ENCODE assay signal across 19 cellular contexts in genomic region chr17:81490599-81490992, GRCh38. TPM values are rescaled to one million over a fixed set of nuclear protein-coding genes. Genes with fewer than 3 reads are reported as not detected.
DNase-seq lines count a peak whose midpoint lies in the region; ATAC-seq, FAIRE-seq and TF ChIP-seq lines count a peak whose summit lies in the region.
"Had no signal": no experiment of that assay in that cellular context is flagged by ENCODE, and none has a peak within 500 bp of the region (broad histone marks: within the 10 kb centered on the region; RNA-seq: fewer than 3 reads in every experiment).

No MANE protein-coding gene starts in this region.

- H3K27me3 Mint-ChIP-seq in GM23338 (ENCODE audit: insufficient read depth, low read depth, poor library complexity), result peaks cover 45% of the 10 kb centered on the region
- peaks cover 4% of the 10 kb centered on the region for H3K27me3 Mint-ChIP-seq in activated T-helper 2 cell treated with anti-CD3 and anti-CD28 coated beads, Interferon-gamma antibody, Interleukin-2, Interleukin-4, amounts not matched to agents 10 μg/mL and 5 μg/mL and 100 μg/mL, durations not matched to agents 14 hours and 24 hours and 36 hours (ENCODE audit: low read depth)
- peaks cover 25% of the 10 kb centered on the region for H3K27me3 Mint-ChIP-seq in nephron (ENCODE audit: low read depth)

- H3K4me3 Mint-ChIP-seq in GM23338 (peak overlapping the region; percentile 34; the same call in 1 of the 3 replicates), nephron (peak overlapping the region; percentile 34 to 50 (median 40))
- H3K4me3 Mint-ChIP-seq in activated T-helper 2 cell treated with anti-CD3 and anti-CD28 coated beads, Interferon-gamma antibody, Interleukin-2, Interleukin-4, amounts not matched to agents 10 μg/mL and 5 μg/mL and 100 μg/mL, durations not matched to agents 14 hours and 24 hours and 36 hours (ENCODE audit: low read depth), result peak overlapping the region; percentile 42

- H3K9me3 Mint-ChIP-seq in GM23338, result no peaks in the 10 kb centered on the region
- no peaks in the 10 kb centered on the region for H3K9me3 Mint-ChIP-seq in activated T-helper 2 cell treated with anti-CD3 and anti-CD28 coated beads, Interferon-gamma antibody, Interleukin-2, Interleukin-4, amounts not matched to agents 10 μg/mL and 5 μg/mL and 100 μg/mL, durations not matched to agents 14 hours and 24 hours and 36 hours
- no peaks in the 10 kb centered on the region for H3K9me3 Mint-ChIP-seq in nephron
- H3K9me3 Mint-ChIP-seq: IgD-negative memory B cell had no signal

- no peaks in the 10 kb centered on the region for H3K9me2 ChIP-seq in GM23338 (ENCODE audit: insufficient read depth)
- H3K9me2 ChIP-seq: SK-N-SH had no signal

- peak overlapping the region; percentile 48 for H3K4me2 ChIP-seq in A549
- peak overlapping the region; percentile 78 for H3K4me2 ChIP-seq in GM23338
- H3K4me2 ChIP-seq: SK-N-SH had no signal

- TF ChIP-seq CTCF in A549 (IDR thresholded peaks at IDR 0.05) (no peak), GM23338 (conservative IDR thresholded peaks at IDR 0.05; ENCODE audit: low read depth in 2 of 2) (no peak), nephron (IDR thresholded peaks at IDR 0.05; ENCODE audit: unreplicated experiment in 3 of 3) (no peak)

- H3F3A ChIP-seq in GM23338 (replicated peaks; ENCODE audit: low read depth), result peaks cover 4% of the 10 kb centered on the region

- WGBS in A549 (ENCODE audit: missing lambda C conversion rate), result 50% methylated on average over 7 of the region's 7 CpGs

- POLR2A ChIA-PET in A549 (lab: Yijun Ruan, JAX), result interaction anchor here (1.2 to 1.4 kb wide), 2 partner anchors 76 to 181 kb away, joined by 3 to 4 read pairs; no protein-coding TSS in a partner anchor

- H3K36me3 ChIP-seq in GM23338 (ENCODE audit: insufficient read depth), result no peaks in the 10 kb centered on the region
- no peaks in the 10 kb centered on the region for H3K36me3 ChIP-seq in H7 (replicated peaks; ENCODE audit: control insufficient read depth, insufficient read depth, low read length)

- TF ChIP-seq RAD21 in A549 (conservative IDR thresholded peaks at IDR 0.05 in 1 of 2, IDR thresholded peaks at IDR 0.05 in 1 of 2), result no peak

- H4K20me1 ChIP-seq in GM23338 (replicated peaks; ENCODE audit: insufficient read depth), result no peaks in the 10 kb centered on the region

- H3K27me3 ChIP-seq in GM23338 (ENCODE audit: insufficient read depth) (peaks cover 21% of the 10 kb centered on the region), H7 (ENCODE audit: control insufficient read depth, insufficient read depth, low read length) (peaks cover 10% of the 10 kb centered on the region)

- no peak for TF ChIP-seq EP300 in A549 (IDR thresholded peaks at IDR 0.05)

- DNase-seq in A549 (ENCODE audit: low read depth in 1 of 2, low spot score in 1 of 2) (no peak), GM23338 (ENCODE audit: low spot score) (no peak), H7 (no peak)
- DNase-seq in activated T-helper 2 cell treated with anti-CD3 and anti-CD28 coated beads, Interferon-gamma antibody, Interleukin-2, Interleukin-4, amounts not matched to agents 10 μg/mL and 5 μg/mL and 100 μg/mL, durations not matched to agents 14 hours and 24 hours and 36 hours (ENCODE audit: low spot score), result no peak
- DNase-seq: C1 segment of cervical spinal cord, GOT3, NCI-H1105, NCI-H1694, SK-N-SH had no signal

- CTCF ChIA-PET in A549 (lab: Yijun Ruan, JAX), result interaction anchor here (1.0 to 2.1 kb wide), 4 partner anchors 10 to 238 kb away, joined by 3 to 7 read pairs (median 4); no protein-coding TSS in a partner anchor

- H3K79me2 ChIP-seq in GM23338 (replicated peaks; ENCODE audit: insufficient read depth), result no peaks in the 10 kb centered on the region

- ATAC-seq in A549 (no peak), GM23338 (no peak), HG03457 (IDR thresholded peaks at IDR 0.05; ENCODE audit: unreplicated experiment) (no peak), HG03378 (IDR thresholded peaks at IDR 0.05; ENCODE audit: unreplicated experiment) (no peak), HG02981 (IDR thresholded peaks at IDR 0.05; ENCODE audit: unreplicated experiment) (no peak)

- no peaks in the 10 kb centered on the region for H3K36me3 Mint-ChIP-seq in GM23338 (ENCODE audit: low read depth)
- no peaks in the 10 kb centered on the region for H3K36me3 Mint-ChIP-seq in activated T-helper 2 cell treated with anti-CD3 and anti-CD28 coated beads, Interferon-gamma antibody, Interleukin-2, Interleukin-4, amounts not matched to agents 10 μg/mL and 5 μg/mL and 100 μg/mL, durations not matched to agents 14 hours and 24 hours and 36 hours (ENCODE audit: low read depth)
- H3K36me3 Mint-ChIP-seq in nephron (ENCODE audit: low read depth), result no peaks in the 10 kb centered on the region
- H3K36me3 Mint-ChIP-seq: IgD-negative memory B cell had no signal

- H3K4me1 ChIP-seq in A549 (peaks cover 37% of the 10 kb centered on the region), GM23338 (ENCODE audit: insufficient read depth) (peaks cover 32% of the 10 kb centered on the region)

- no peak for FAIRE-seq in A549 (lab: Jason Lieb, UNC)
- FAIRE-seq: A204.1, D721Med, GM12892, GM18507, RCC 7860 had no signal

- H2AFZ ChIP-seq in GM23338, result no peak overlapping the region

- H3K9me3 ChIP-seq in A549, result no peaks in the 10 kb centered on the region
- H3K9me3 ChIP-seq: SK-N-SH had no signal

- H3K27ac Mint-ChIP-seq in GM23338 (no peak overlapping the region), nephron (peak overlapping the region; percentile 23 to 62 (median 26))
- H3K27ac Mint-ChIP-seq in activated T-helper 2 cell treated with anti-CD3 and anti-CD28 coated beads, Interferon-gamma antibody, Interleukin-2, Interleukin-4, amounts not matched to agents 10 μg/mL and 5 μg/mL and 100 μg/mL, durations not matched to agents 14 hours and 24 hours and 36 hours, result no peak overlapping the region

- peaks cover 31% of the 10 kb centered on the region for H3K4me1 Mint-ChIP-seq in GM23338
- peaks cover 22% of the 10 kb centered on the region for H3K4me1 Mint-ChIP-seq in activated T-helper 2 cell treated with anti-CD3 and anti-CD28 coated beads, Interferon-gamma antibody, Interleukin-2, Interleukin-4, amounts not matched to agents 10 μg/mL and 5 μg/mL and 100 μg/mL, durations not matched to agents 14 hours and 24 hours and 36 hours (ENCODE audit: low read depth)
- H3K4me1 Mint-ChIP-seq in nephron, result peaks cover 36% of the 10 kb centered on the region

- no peak for TF ChIP-seq POLR2A in A549 (IDR thresholded peaks at IDR 0.05; ENCODE audit: low read length)

- intact Hi-C loops in activated T-helper 2 cell treated with anti-CD3 and anti-CD28 coated beads, Interferon-gamma antibody, Interleukin-2, Interleukin-4, amounts not matched to agents 10 μg/mL and 5 μg/mL and 100 μg/mL, durations not matched to agents 14 hours and 24 hours and 36 hours (cut with micrococcal nuclease), result no loop called here

- H3K27ac ChIP-seq in A549, result peak overlapping the region; percentile 14 to 97; a peak in 3 of 6 replicates
- no peak overlapping the region for H3K27ac ChIP-seq in GM23338 (ENCODE audit: low read depth)

- H3K4me3 ChIP-seq in A549, result no peak overlapping the region
- H3K4me3 ChIP-seq in GM23338, result no peak overlapping the region
- H3K4me3 ChIP-seq in H7 (ENCODE audit: insufficient read depth, low read depth, low read length), result no peak overlapping the region

TF ChIP-seq in A549, 52 proteins besides CTCF, POLR2A, EP300 and RAD21 (continues in another document):
- TF ChIP-seq NPAS2 (CRISPR knock-in tag; IDR thresholded peaks at IDR 0.05; ENCODE audit: borderline replicate concordance), result no peak
- no peak for TF ChIP-seq ZFP36 (IDR thresholded peaks at IDR 0.05; ENCODE audit: borderline replicate concordance, partially characterized antibody)
- TF ChIP-seq POLR2AphosphoS2 (conservative IDR thresholded peaks at IDR 0.05; ENCODE audit: low read length), result no peak
- TF ChIP-seq CBX8 (IDR thresholded peaks at IDR 0.05), result no peak
- TF ChIP-seq EHMT2 (IDR thresholded peaks at IDR 0.05; ENCODE audit: low read depth), result no peak
- TF ChIP-seq HOXA7 (CRISPR knock-in tag; IDR thresholded peaks at IDR 0.05), result no peak
- TF ChIP-seq BHLHE40 (IDR thresholded peaks at IDR 0.05; ENCODE audit: low read depth, low read length), result no peak

TF ChIP-seq in GM23338, 12 proteins besides CTCF, POLR2A, EP300 and RAD21 (continues in another document):
- TF ChIP-seq NANOG (IDR thresholded peaks at IDR 0.05; ENCODE audit: borderline replicate concordance) (no peak), CREB1 (CRISPR knock-in tag; IDR thresholded peaks at IDR 0.05; ENCODE audit: low read depth) (no peak), EZH2phosphoT487 (IDR thresholded peaks at IDR 0.05; ENCODE audit: unreplicated experiment) (no peak), STAT1 (IDR thresholded peaks at IDR 0.05; ENCODE audit: unreplicated experiment) (no peak), EZH2 (IDR thresholded peaks at IDR 0.05; ENCODE audit: low read depth, unreplicated experiment) (no peak)

RNA-seq across cellular contexts. Expression of gene ACTG1, which starts 22.0 kb away (rescaled TPM):
- polyA plus RNA-seq in A549 (2011; rRNA removed) (2,042 and 2,306 TPM in 2 replicates), A549 (2017; fragmentation: RNase III; extraction: RNeasy Plus Mini Kit Qiagen cat#74134 plus additional on column Dnase treatment) (7,182 to 8,782 TPM (median 7,263 TPM) in 3 replicates), GM23338 (2016; fragmentation: Nextera tagmentation; extraction: Ambion mirVana) (1,867 and 1,896 TPM in 2 replicates)
- polyA plus RNA-seq in A549 (2012; cell fraction: cytosol; rRNA removed), result 14,539 and 15,776 TPM in 2 replicates
- polyA plus RNA-seq in A549 (2012; cell fraction: nucleus; rRNA removed), result 26,089 and 28,335 TPM in 2 replicates
- polyA minus RNA-seq in A549 (2011; rRNA and poly(A)+ RNA removed), result 2,054 and 3,772 TPM in 2 replicates
- 4,739 and 4,954 TPM in 2 replicates for total RNA-seq in GM23338 (2014; rRNA removed; shearing (Covaris generic))
- 4,152 and 4,174 TPM in 2 replicates for total RNA-seq in activated T-helper 2 cell treated with anti-CD3 and anti-CD28 coated beads, Interferon-gamma antibody, Interleukin-2, Interleukin-4, amounts not matched to agents 10 μg/mL and 5 μg/mL and 100 μg/mL, durations not matched to agents 14 hours and 24 hours and 36 hours
- 5,543 and 5,789 TPM in 2 replicates for total RNA-seq in H7 (2014; rRNA removed; shearing (Covaris generic))

RNA-seq across cellular contexts. Expression of gene FSCN2, which starts 37.6 kb away (rescaled TPM):
- polyA plus RNA-seq in A549 (2011; rRNA removed) (0.84 and 1.2 TPM in 2 replicates), A549 (2017; fragmentation: RNase III; extraction: RNeasy Plus Mini Kit Qiagen cat#74134 plus additional on column Dnase treatment) (1.3 to 1.7 TPM (median 1.3 TPM) in 3 replicates), GM23338 (2016; fragmentation: Nextera tagmentation; extraction: Ambion mirVana) (0.13 TPM in 1 of 2 replicates, not detected in the other)
- polyA plus RNA-seq in A549 (2012; cell fraction: cytosol; rRNA removed), result 0.74 and 1.1 TPM in 2 replicates
- 7.5 and 8.3 TPM in 2 replicates for polyA plus RNA-seq in A549 (2012; cell fraction: nucleus; rRNA removed)
- polyA minus RNA-seq in A549 (2011; rRNA and poly(A)+ RNA removed), result 3.6 and 3.7 TPM in 2 replicates
- total RNA-seq in GM23338 (2014; rRNA removed; shearing (Covaris generic)), result 1.6 TPM in 1 of 2 replicates, not detected in the other
- 1.1 TPM in 2 replicates for total RNA-seq in activated T-helper 2 cell treated with anti-CD3 and anti-CD28 coated beads, Interferon-gamma antibody, Interleukin-2, Interleukin-4, amounts not matched to agents 10 μg/mL and 5 μg/mL and 100 μg/mL, durations not matched to agents 14 hours and 24 hours and 36 hours
- 0.33 TPM in 1 of 2 replicates, not detected in the other for total RNA-seq in H7 (2014; rRNA removed; shearing (Covaris generic))

Comparison
In these comparisons a context has a peak if more than half of its experiments do, and no peak if none do; other contexts are left out.
1. H3K27ac Mint-ChIP-seq: peak in nephron (3 of 3); none in GM23338 (single experiment) and activated T-helper 2 cell treated with anti-CD3 and anti-CD28 coated beads, Interferon-gamma antibody, Interleukin-2, Interleukin-4, amounts not matched to agents 10 μg/mL and 5 μg/mL and 100 μg/mL, durations not matched to agents 14 hours and 24 hours and 36 hours (single experiment).
2. Peak in every context shown above with its lines, with median percentiles within 50 percentile points of each other: H3K4me3 Mint-ChIP-seq.